Comparison of ENCODE assay signal across 13 cellular contexts in genomic region chr10:60942134-60942533, GRCh38. TPM values are rescaled to one million over a fixed set of nuclear protein-coding genes. Genes with fewer than 3 reads are reported as not detected.
DNase-seq lines count a peak whose midpoint lies in the region; ATAC-seq and TF ChIP-seq lines count a peak whose summit lies in the region.
"Had no signal": no experiment of that assay in that cellular context is flagged by ENCODE, and none has a peak within 500 bp of the region (broad histone marks: within the 10 kb centered on the region; RNA-seq: fewer than 3 reads in every experiment).

No MANE protein-coding gene starts in this region.

- H3K79me1 ChIP-seq in IMR-90 (ENCODE audit: low read depth in 1 of 2, low read length in 2 of 2) = peaks cover 7 to 49% of the 10 kb centered on the region in 2 experiments; a peak in 3 of 4 replicates

- H3K4ac ChIP-seq in IMR-90 (ENCODE audit: low read depth, low read length) = no peak overlapping the region

- H3K56ac ChIP-seq in IMR-90 (ENCODE audit: extremely low read depth, insufficient read depth, low read length) = no peak overlapping the region

- no peak overlapping the region for H3K27ac Mint-ChIP-seq in progenitor cell of endocrine pancreas
- H3K27ac Mint-ChIP-seq: activated CD8-positive, alpha-beta T cell treated with anti-CD3 and anti-CD28 coated beads, Interleukin-2, amount 10 ng/mL, durations not matched to agents 7 days and 5 days; activated naive CD4-positive, alpha-beta T cell treated with anti-CD3 and anti-CD28 coated beads for 36 hours; stimulated activated naive B cell treated with anti-CD40 and anti-IgM and Interleukin-4, amounts not matched to agents 10 μg/mL and 1 μg/mL and 100 μg/mL, for 72 hours had no signal

- H3K9me3 Mint-ChIP-seq in progenitor cell of endocrine pancreas (ENCODE audit: low read depth) = no peaks in the 10 kb centered on the region
- H3K9me3 Mint-ChIP-seq: activated naive CD4-positive, alpha-beta T cell treated with anti-CD3 and anti-CD28 coated beads for 36 hours; stimulated activated naive B cell treated with anti-CD40 and anti-IgM and Interleukin-4, amounts not matched to agents 10 μg/mL and 1 μg/mL and 100 μg/mL, for 72 hours had no signal

- H3K4me2 ChIP-seq in IMR-90 (ENCODE audit: low read depth, low read length) = peak overlapping the region; percentile 96

- H2AFZ ChIP-seq in IMR-90 (replicated peaks; ENCODE audit: low read length, poor library complexity) = no peak overlapping the region

- no peak overlapping the region for H2BK5ac ChIP-seq in IMR-90 (ENCODE audit: low read depth, low read length, poor library complexity, severe bottlenecking)

- H3K4me1 Mint-ChIP-seq in progenitor cell of endocrine pancreas (ENCODE audit: low read depth) = peaks cover 14% of the 10 kb centered on the region

- no peak overlapping the region for H2AK5ac ChIP-seq in IMR-90 (ENCODE audit: low read depth, low read length)

- H3K36me3 Mint-ChIP-seq in progenitor cell of endocrine pancreas (ENCODE audit: insufficient read depth) = peaks cover 4% of the 10 kb centered on the region
- H3K36me3 Mint-ChIP-seq: stimulated activated naive B cell treated with anti-CD40 and anti-IgM and Interleukin-4, amounts not matched to agents 10 μg/mL and 1 μg/mL and 100 μg/mL, for 72 hours had no signal

- CTCF ChIA-PET in IMR-90 (lab: Yijun Ruan, JAX) = interaction anchor here (0.6 to 1.1 kb wide), 5 partner anchors 33 to 1069 kb away, joined by 3 to 4 read pairs (median 3); no protein-coding TSS in a partner anchor

- TF ChIP-seq CTCF in 22Rv1 (IDR thresholded peaks at IDR 0.05) (no peak), IMR-90 (conservative IDR thresholded peaks at IDR 0.05; ENCODE audit: low read depth, low read length) (no peak), esophagus muscularis mucosa (IDR thresholded peaks at IDR 0.05) (no peak), progenitor cell of endocrine pancreas (IDR thresholded peaks at IDR 0.05; ENCODE audit: unreplicated experiment) (no peak)

- ATAC-seq in IMR-90 (ENCODE audit: low read depth) (no peak), HG03045 (IDR thresholded peaks at IDR 0.05; ENCODE audit: unreplicated experiment) (no peak), GM18861 (IDR thresholded peaks at IDR 0.05; ENCODE audit: unreplicated experiment) (no peak), GM18858 (IDR thresholded peaks at IDR 0.05; ENCODE audit: unreplicated experiment) (no peak)

- H3K4me3 ChIP-seq in IMR-90 (ENCODE audit: insufficient read depth, low read depth, low read length) (no peak overlapping the region), esophagus muscularis mucosa (peak overlapping the region; percentile 78 to 94 (median 86))

- no peak overlapping the region for H4K91ac ChIP-seq in IMR-90 (ENCODE audit: insufficient read depth, low read depth, low read length)

- DNase-seq in IMR-90 (no peak), esophagus muscularis mucosa (ENCODE audit: extremely low spot score) (no peak), progenitor cell of endocrine pancreas (ENCODE audit: low spot score, unreplicated experiment) (no peak), hypothalamus (lab: John Stamatoyannopoulos, UW) (no peak)
- DNase-seq: NCI-H1694 had no signal

- H3K9ac ChIP-seq in IMR-90 (ENCODE audit: low read depth, low read length) = no peak overlapping the region

- H3K9me1 ChIP-seq in IMR-90 (ENCODE audit: insufficient read depth, low read length) = peaks cover 11% of the 10 kb centered on the region

- no peaks in the 10 kb centered on the region for H4K20me1 ChIP-seq in IMR-90 (ENCODE audit: insufficient read depth, low read length)

- intact Hi-C loops in IMR-90 (cut with micrococcal nuclease) = loop anchor here (5.0 kb wide), 2 partner anchors 45 to 120 kb away; no protein-coding TSS in a partner anchor
- intact Hi-C loops in esophagus muscularis mucosa (cut with DNase I) = loop anchor here (5.0 kb wide), 1 partner anchor 35 kb away; no protein-coding TSS in a partner anchor

- no peak overlapping the region for H2AK9ac ChIP-seq in IMR-90 (replicated peaks; ENCODE audit: low read depth, low read length, poor library complexity)

- no peak for TF ChIP-seq RAD21 in IMR-90 (IDR thresholded peaks at IDR 0.05; ENCODE audit: low read length)

- no peak for TF ChIP-seq EP300 in esophagus muscularis mucosa (IDR thresholded peaks at IDR 0.05)

- dilution Hi-C loops in IMR-90 (cut with HindIII; ENCODE audit: low sequenced_read_pairs, unreplicated experiment) = no loop called here

- H2BK15ac ChIP-seq in IMR-90 (ENCODE audit: low read depth, low read length) = no peak overlapping the region

- H3K36me3 ChIP-seq in IMR-90 (ENCODE audit: control insufficient read depth, insufficient read depth, low read length) (0 out of 2 replicates have a peak, but pooled peaks cover 2% of the 10 kb centered on the region), esophagus muscularis mucosa (peaks cover 0 to 5% (median 0%) of the 10 kb centered on the region in 4 donors)

- H3K9me3 ChIP-seq in IMR-90 (ENCODE audit: control insufficient read depth, insufficient read depth, low read length) = no peaks in the 10 kb centered on the region
- H3K9me3 ChIP-seq in esophagus muscularis mucosa = no peaks in the 10 kb centered on the region

- WGBS in IMR-90 (ENCODE audit: extremely low coverage in 2 of 2, insufficient read length in 1 of 2), 2 experiments = no CpG with 5 or more reads among the region's 1 CpG
- WGBS in esophagus muscularis mucosa = 59% methylated on average over 1 of the region's 1 CpG

- in situ Hi-C loops in IMR-90 (cut with MboI; ENCODE audit: low sequenced_read_pairs) = loop anchor here (25.0 kb wide), 1 partner anchor 1295 kb away; no protein-coding TSS in a partner anchor

- no peak overlapping the region for H3K14ac ChIP-seq in IMR-90 (replicated peaks; ENCODE audit: low read depth, low read length)

- POLR2A ChIA-PET in IMR-90 (lab: Charles Lee; ENCODE audit: unreplicated experiment) = interaction anchor here (0.7 to 1.0 kb wide), 2 partner anchors 16 to 17 kb away, joined by 3 to 5 read pairs; no protein-coding TSS in a partner anchor

- no peak for TF ChIP-seq POLR2A in IMR-90 (IDR thresholded peaks at IDR 0.05; ENCODE audit: low read depth, low read length)
- no peak for TF ChIP-seq POLR2A in esophagus muscularis mucosa (IDR thresholded peaks at IDR 0.05; ENCODE audit: low read depth)

- peaks cover 4% of the 10 kb centered on the region for H3K4me1 ChIP-seq in IMR-90 (ENCODE audit: control insufficient read depth, insufficient read depth, low read length)
- peaks cover 27 to 61% (median 54%) of the 10 kb centered on the region in 4 donors for H3K4me1 ChIP-seq in esophagus muscularis mucosa

- no peak overlapping the region for H4K8ac ChIP-seq in IMR-90 (ENCODE audit: low read depth in 2 of 2, low read length in 2 of 2)

- H3K27ac ChIP-seq in 22Rv1 (peak overlapping the region; percentile 70), IMR-90 (ENCODE audit: insufficient read depth, low read length) (no peak overlapping the region), esophagus muscularis mucosa (replicated peaks in 1 of 4) (peak overlapping the region; percentile 96 to 98 (median 96))

- BruUV-seq in IMR-90 (replicated peaks; lab: Mats Ljungman, UMichigan) = no TSS peak

- no peak overlapping the region for H2BK20ac ChIP-seq in IMR-90 (ENCODE audit: low read depth, low read length)

- H3K27me3 ChIP-seq in IMR-90 (ENCODE audit: control insufficient read depth, insufficient read depth, low read length) (no peaks in the 10 kb centered on the region), esophagus muscularis mucosa (no peaks in the 10 kb centered on the region)

- H2BK120ac ChIP-seq in IMR-90 (ENCODE audit: low read depth, low read length) = no peak overlapping the region

- no peak overlapping the region for H3K18ac ChIP-seq in IMR-90 (ENCODE audit: low read depth, low read length)

- H4K5ac ChIP-seq in IMR-90 (ENCODE audit: low read depth, low read length) = no peak overlapping the region

- no peak overlapping the region for H3K23ac ChIP-seq in IMR-90 (ENCODE audit: low read depth, low read length)

- H3K27me3 Mint-ChIP-seq in progenitor cell of endocrine pancreas = no peaks in the 10 kb centered on the region

- H3K4me3 Mint-ChIP-seq in progenitor cell of endocrine pancreas (ENCODE audit: low read depth) = peak overlapping the region; percentile 81
- H3K4me3 Mint-ChIP-seq: activated CD8-positive, alpha-beta T cell treated with anti-CD3 and anti-CD28 coated beads, Interleukin-2, amount 10 ng/mL, durations not matched to agents 7 days and 5 days had no signal

TF ChIP-seq in IMR-90, 13 proteins besides CTCF, POLR2A, EP300 and RAD21:
- no peak for TF ChIP-seq RCOR1 (IDR thresholded peaks at IDR 0.05; ENCODE audit: insufficient replicate concordance, low read length)
- no peak for TF ChIP-seq MXI1 (IDR thresholded peaks at IDR 0.05; ENCODE audit: borderline replicate concordance, low read depth, low read length)
- TF ChIP-seq SMC3 (IDR thresholded peaks at IDR 0.05; ENCODE audit: low read depth, low read length) = no peak
- TF ChIP-seq ELK1 (IDR thresholded peaks at IDR 0.05; ENCODE audit: borderline replicate concordance, low read depth, low read length) = no peak
- TF ChIP-seq USF2 (IDR thresholded peaks at IDR 0.05; ENCODE audit: low read depth, low read length) = no peak
- no peak for TF ChIP-seq FOS (IDR thresholded peaks at IDR 0.05; ENCODE audit: low read depth, low read length)

RNA-seq across cellular contexts. Expression of gene RHOBTB1, which starts 1.9 kb away (rescaled TPM):
- total RNA-seq in IMR-90 (2012; rRNA removed) (15.2 and 18.9 TPM in 2 replicates), esophagus muscularis mucosa (10 to 100 TPM; 16.7 to 39.2 (median 20.1) TPM), progenitor cell of endocrine pancreas (21.7 and 23.8 TPM in 2 replicates)
- polyA plus RNA-seq in IMR-90 (2012; rRNA removed) = 8.8 and 8.9 TPM in 2 replicates
- 3.7 and 4.9 TPM in 2 replicates for polyA plus RNA-seq in IMR-90 (2012; cell fraction: cytosol; rRNA removed)
- polyA plus RNA-seq in IMR-90 (2012; cell fraction: nucleus; rRNA removed; ENCODE audit: low replicate concordance) = 3.6 and 19.2 TPM in 2 replicates
- total RNA-seq: activated naive CD4-positive, alpha-beta T cell treated with anti-CD3 and anti-CD28 coated beads for 36 hours; T-helper 1 cell treated with Interleukin-12 subunit alpha and Interleukin-12 subunit beta and Interleukin-4 antibody, amounts not matched to agents 30 ng/mL and 1 ng/mL, for 36 hours had no signal
